ENCODE assay signal across 16 cellular contexts in the genomic region with DNA sequence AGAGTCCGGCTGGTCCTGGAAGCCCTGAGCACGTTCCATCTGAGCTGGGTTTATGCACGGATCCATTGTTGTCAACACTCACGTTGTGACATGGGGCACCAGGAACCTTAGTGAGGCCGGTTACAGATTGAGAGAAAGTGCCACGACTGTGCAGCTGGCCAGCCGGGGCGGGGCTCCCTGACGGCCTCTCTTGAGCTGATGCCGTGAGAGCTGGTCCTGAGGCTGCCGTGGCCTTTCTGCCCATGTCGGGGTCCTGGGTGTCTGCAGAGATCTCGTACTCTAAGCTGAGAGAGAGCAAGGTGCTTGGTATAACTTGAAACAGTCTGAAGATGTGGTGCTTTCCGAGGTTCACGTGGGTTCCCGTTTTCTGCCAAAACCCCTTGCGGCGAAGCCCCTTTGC. TPM values are rescaled to one million over a fixed set of nuclear protein-coding genes. Genes with fewer than 3 reads are reported as not detected.
"Had no signal": no experiment of that assay in that cellular context is flagged by ENCODE, and none has a peak within 500 bp of the region (broad histone marks: within the 10 kb centered on the region; RNA-seq: fewer than 3 reads in every experiment).

No MANE protein-coding gene starts in this region.

- H3K4me1 Mint-ChIP-seq: memory B cell had no signal

- H3K36me3 Mint-ChIP-seq: memory B cell had no signal

- DNase-seq: dermis blood vessel endothelial cell; dorsolateral prefrontal cortex; effector CD4-positive, alpha-beta T cell; effector memory CD4-positive, alpha-beta T cell; foreskin keratinocyte; heart left ventricle; immature natural killer cell; islet precursor cell; kidney; kidney glomerular epithelial cell; left colon; left ventricle myocardium inferior; mammary epithelial cell; midbrain; naive thymus-derived CD4-positive, alpha-beta T cell had no signal

- H3K4me3 Mint-ChIP-seq: immature natural killer cell; memory B cell; naive thymus-derived CD4-positive, alpha-beta T cell had no signal

- H3K9me3 Mint-ChIP-seq: immature natural killer cell had no signal

- H3K27ac Mint-ChIP-seq: immature natural killer cell; memory B cell; naive thymus-derived CD4-positive, alpha-beta T cell had no signal

RNA-seq across cellular contexts. Expression of gene CDH4, which starts 10.0 kb away (rescaled TPM):
- polyA plus RNA-seq: immature natural killer cell had no signal
